9 cellular contexts compared by ENCODE assay signal in the genomic region with DNA sequence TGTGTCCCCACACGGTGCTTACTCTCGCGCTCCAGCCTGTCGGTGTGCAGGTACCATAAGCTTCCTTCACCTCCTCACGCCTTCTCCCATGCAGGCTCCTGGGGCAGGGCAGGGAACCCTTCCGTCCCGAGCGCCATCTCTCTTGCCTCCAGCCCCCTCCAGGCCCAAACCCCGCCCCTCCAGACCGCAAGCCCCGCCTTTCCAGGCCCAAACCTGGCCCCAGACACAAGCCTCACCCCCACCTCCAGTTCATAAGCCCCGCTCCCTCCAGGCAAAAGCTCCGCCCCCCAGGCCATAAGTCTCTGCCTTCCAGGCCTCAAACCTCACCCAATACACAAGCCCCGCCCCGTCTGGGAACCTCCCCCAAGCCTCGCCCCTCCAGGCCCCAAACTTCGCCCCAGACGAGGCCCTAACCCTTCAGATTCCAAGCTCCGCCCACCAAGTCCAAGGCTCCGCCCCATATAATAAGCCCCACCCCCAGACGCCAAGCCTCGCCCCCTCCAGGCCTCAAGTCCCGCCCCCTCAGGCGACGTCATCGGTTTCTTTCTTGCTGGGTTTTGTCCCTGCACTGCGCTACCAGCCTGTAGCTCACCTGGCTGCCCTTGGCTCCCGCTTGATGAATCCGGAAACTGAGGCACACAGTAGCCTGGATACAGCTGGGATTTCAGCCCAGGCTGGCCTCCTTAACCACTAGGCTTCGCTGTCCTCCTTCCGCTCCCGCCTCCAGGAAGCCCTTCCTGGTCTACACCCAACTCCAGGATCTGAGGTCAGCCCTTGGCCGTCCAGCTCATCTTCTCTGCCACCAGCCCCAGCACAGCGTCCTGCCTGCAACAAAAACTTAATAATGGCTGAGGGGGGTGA. TPM values are rescaled to one million over a fixed set of nuclear protein-coding genes. Genes with fewer than 3 reads are reported as not detected.
A peak's percentile ranks its signal among the peaks of the same experiment; 100 is the strongest.
DNase-seq lines count a peak whose midpoint lies in the region; ATAC-seq, FAIRE-seq and TF ChIP-seq lines count a peak whose summit lies in the region.
"Had no signal": no experiment of that assay in that cellular context is flagged by ENCODE, and none has a peak within 500 bp of the region (broad histone marks: within the 10 kb centered on the region; RNA-seq: fewer than 3 reads in every experiment).

No MANE protein-coding gene starts in this region.

- peaks cover 14 to 26% of the 10 kb centered on the region in 2 donors for H3K4me1 ChIP-seq in naive thymus-derived CD4-positive, alpha-beta T cell (ENCODE audit: control insufficient read depth in 2 of 2, insufficient read depth in 2 of 2, low read length in 2 of 2)

- peaks cover 0 to 4% (median 0%) of the 10 kb centered on the region in 3 experiments for H3K9me3 ChIP-seq in naive thymus-derived CD4-positive, alpha-beta T cell (ENCODE audit: control insufficient read depth in 2 of 3, low read length in 3 of 3)

- peak; percentile 17; the same call in 1 of the 3 replicates for ATAC-seq in SK-N-SH treated with all-trans-retinoic acid at 6 μM for 48 hours
- peak; percentile 80 for ATAC-seq in naive thymus-derived CD4-positive, alpha-beta T cell
- ATAC-seq in HG02588 (IDR thresholded peaks at IDR 0.05; ENCODE audit: unreplicated experiment) = no peak
- no peak for ATAC-seq in GM18873 (IDR thresholded peaks at IDR 0.05; ENCODE audit: low FRiP score, unreplicated experiment)
- no peak for ATAC-seq in HG03097 (IDR thresholded peaks at IDR 0.05; ENCODE audit: low FRiP score, unreplicated experiment)

- peaks cover 5% of the 10 kb centered on the region for H3K36me3 ChIP-seq in bronchial epithelial cell (ENCODE audit: control insufficient read depth, insufficient read depth, low read length)
- H3K36me3 ChIP-seq in naive thymus-derived CD4-positive, alpha-beta T cell (ENCODE audit: control insufficient read depth in 2 of 3, insufficient read depth in 3 of 3, low read length in 3 of 3) = peaks cover 0 to 25% (median 8%) of the 10 kb centered on the region in 3 experiments

- peaks cover 0 to 5% (median 0%) of the 10 kb centered on the region in 5 donors for H3K36me3 Mint-ChIP-seq in naive thymus-derived CD4-positive, alpha-beta T cell

- no peaks in the 10 kb centered on the region for H3K27me3 ChIP-seq in bronchial epithelial cell (ENCODE audit: control insufficient read depth, insufficient read depth, low read length)
- no peaks in the 10 kb centered on the region for H3K27me3 ChIP-seq in naive thymus-derived CD4-positive, alpha-beta T cell (ENCODE audit: control insufficient read depth in 2 of 2, insufficient read depth in 2 of 2, low read length in 2 of 2)
- H3K27me3 ChIP-seq: heart left ventricle had no signal

- FAIRE-seq in bronchial epithelial cell (lab: Jason Lieb, UNC) = no peak

- H3K4me1 Mint-ChIP-seq in naive thymus-derived CD4-positive, alpha-beta T cell = peaks cover 11 to 34% (median 28%) of the 10 kb centered on the region in 7 donors

- no peak overlapping the region for H3K27ac ChIP-seq in naive thymus-derived CD4-positive, alpha-beta T cell (ENCODE audit: low read depth, low read length)

- peak overlapping the region in 8 of 9 donors; percentile 23 to 73 (median 61) for H3K27ac Mint-ChIP-seq in naive thymus-derived CD4-positive, alpha-beta T cell

- H3K27me3 Mint-ChIP-seq in naive thymus-derived CD4-positive, alpha-beta T cell = no peaks in the 10 kb centered on the region

- peak overlapping the region in 6 of 10 donors; percentile 6 to 55 (median 33) for H3K4me3 Mint-ChIP-seq in naive thymus-derived CD4-positive, alpha-beta T cell

- CTCF ChIA-PET in naive thymus-derived CD4-positive, alpha-beta T cell (lab: Charles Lee) = interaction anchor here (0.8 kb wide), 1 partner anchor 13 kb away, joined by 3 read pairs; no protein-coding TSS in a partner anchor

- H3K9me3 Mint-ChIP-seq in naive thymus-derived CD4-positive, alpha-beta T cell = peaks cover 0 to 3% (median 0%) of the 10 kb centered on the region in 11 donors

- no peak overlapping the region for H3K4me3 ChIP-seq in bronchial epithelial cell (ENCODE audit: low read depth, low read length)
- no peak overlapping the region for H3K4me3 ChIP-seq in naive thymus-derived CD4-positive, alpha-beta T cell (ENCODE audit: low read length)

- intact Hi-C loops in naive thymus-derived CD4-positive, alpha-beta T cell (cut with micrococcal nuclease) = no loop called here

- POLR2A ChIA-PET in naive thymus-derived CD4-positive, alpha-beta T cell (lab: Charles Lee) = interaction anchor here (0.6 to 2.5 kb wide), 6 partner anchors 9 to 1024 kb away, joined by 3 to 13 read pairs (median 6); no protein-coding TSS in a partner anchor

- TF ChIP-seq CTCF in GM13977 (IDR thresholded peaks at IDR 0.05; ENCODE audit: extremely low read depth, insufficient read depth, missing control alignments) = no peak
- no peak for TF ChIP-seq CTCF in bronchial epithelial cell (IDR thresholded peaks at IDR 0.05; ENCODE audit: insufficient read depth, low read length, severe bottlenecking)

- DNase-seq in GM13977 (ENCODE audit: low spot score) (peak; percentile 79), bronchial epithelial cell (ENCODE audit: low read depth) (peak; percentile 29), pons (ENCODE audit: low spot score) (no peak)
- peak in 8 of 9 donors; percentile 42 to 84 (median 54) for DNase-seq in naive thymus-derived CD4-positive, alpha-beta T cell

- in situ Hi-C loops in GM13977 (cut with MboI; ENCODE audit: low pct_unique_long_range_greater_than_20kb, low sequenced_read_pairs, unreplicated experiment) = no loop called here

TF ChIP-seq in SK-N-SH treated with all-trans-retinoic acid at 6 μM for 48 hours, 23 proteins besides CTCF, POLR2A, EP300 and RAD21:
- TF ChIP-seq ZFP30 (CRISPR knock-in tag; IDR thresholded peaks at IDR 0.05) (no peak), BACH2 (CRISPR knock-in tag; IDR thresholded peaks at IDR 0.05; ENCODE audit: borderline replicate concordance) (no peak), RARB (CRISPR knock-in tag; IDR thresholded peaks at IDR 0.05) (no peak), ARNTL (CRISPR knock-in tag; IDR thresholded peaks at IDR 0.05; ENCODE audit: borderline replicate concordance, low read depth) (no peak), ESRRG (CRISPR knock-in tag; IDR thresholded peaks at IDR 0.05) (no peak), ZC3H10 (CRISPR knock-in tag; IDR thresholded peaks at IDR 0.05) (no peak)
- TF ChIP-seq, protein P1, sequence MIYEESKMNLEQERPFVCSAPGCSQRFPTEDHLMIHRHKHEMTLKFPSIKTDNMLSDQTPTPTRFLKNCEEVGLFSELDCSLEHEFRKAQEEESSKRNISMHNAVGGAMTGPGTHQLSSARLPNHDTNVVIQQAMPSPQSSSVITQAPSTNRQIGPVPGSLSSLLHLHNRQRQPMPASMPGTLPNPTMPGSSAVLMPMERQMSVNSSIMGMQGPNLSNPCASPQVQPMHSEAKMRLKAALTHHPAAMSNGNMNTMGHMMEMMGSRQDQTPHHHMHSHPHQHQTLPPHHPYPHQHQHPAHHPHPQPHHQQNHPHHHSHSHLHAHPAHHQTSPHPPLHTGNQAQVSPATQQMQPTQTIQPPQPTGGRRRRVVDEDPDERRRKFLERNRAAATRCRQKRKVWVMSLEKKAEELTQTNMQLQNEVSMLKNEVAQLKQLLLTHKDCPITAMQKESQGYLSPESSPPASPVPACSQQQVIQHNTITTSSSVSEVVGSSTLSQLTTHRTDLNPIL (CRISPR knock-in tag; IDR thresholded peaks at IDR 0.05; ENCODE audit: low read depth) = no peak

RNA-seq across cellular contexts. Expression of a gene that starts 16.1 kb away (rescaled TPM):
- total RNA-seq in bronchial epithelial cell = 251 and 1,002 TPM in 2 replicates
- 100 to 1,000 TPM; 190 to 347 (median 238) TPM for total RNA-seq in naive thymus-derived CD4-positive, alpha-beta T cell
- polyA plus RNA-seq in naive thymus-derived CD4-positive, alpha-beta T cell = 10 to 100 TPM; 28.8 to 52.9 TPM

RNA-seq across cellular contexts. Expression of a gene that starts 19.4 kb away (rescaled TPM):
- 23.2 and 30.6 TPM in 2 replicates for total RNA-seq in bronchial epithelial cell
- 10 to 100 TPM; 53.0 to 70.8 (median 67.5) TPM for total RNA-seq in naive thymus-derived CD4-positive, alpha-beta T cell
- 1 to 10 TPM; 5.2 to 6.5 TPM for polyA plus RNA-seq in naive thymus-derived CD4-positive, alpha-beta T cell

Comparison
In these comparisons a context has a peak if more than half of its experiments do, and no peak if none do; other contexts are left out.
1. ATAC-seq: peak in SK-N-SH treated with all-trans-retinoic acid at 6 μM for 48 hours (single experiment) and naive thymus-derived CD4-positive, alpha-beta T cell (single experiment); none in HG02588 (single experiment), GM18873 (single experiment) and HG03097 (single experiment).